28 cellular contexts compared by ENCODE assay signal in the genomic region with DNA sequence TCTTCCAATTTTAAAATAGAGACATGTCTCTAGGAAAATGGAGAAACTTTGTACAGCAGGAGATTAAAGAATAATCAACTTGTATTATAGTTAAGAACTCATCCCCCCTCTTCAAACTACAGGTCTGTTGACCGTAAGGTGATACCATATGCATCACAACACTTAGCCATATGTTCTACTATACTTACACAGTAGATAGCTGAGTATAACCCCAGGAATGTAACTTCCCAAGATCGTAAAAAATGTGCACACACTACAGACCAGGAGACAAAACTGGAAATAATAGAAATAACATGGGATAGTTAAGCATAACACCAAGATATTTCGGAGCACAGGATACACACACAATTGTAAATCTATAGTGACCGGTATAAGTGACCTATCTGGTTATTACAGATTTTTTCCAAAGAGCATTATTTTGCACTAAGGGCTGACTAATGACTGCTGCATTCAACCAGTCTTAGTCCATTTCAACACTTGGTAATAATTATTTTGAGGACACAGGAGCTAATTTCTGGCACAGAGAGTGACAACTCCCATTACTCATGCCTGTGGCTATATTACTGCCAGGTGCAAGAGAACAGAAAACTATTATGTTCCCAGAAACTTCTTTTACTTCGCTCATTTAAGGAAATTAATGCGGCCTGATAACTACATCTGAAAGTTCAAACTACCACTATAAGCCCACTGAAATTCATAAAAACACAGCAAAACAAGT. TPM values are rescaled to one million over a fixed set of nuclear protein-coding genes. Genes with fewer than 3 reads are reported as not detected.
DNase-seq lines count a peak whose midpoint lies in the region; ATAC-seq, FAIRE-seq and TF ChIP-seq lines count a peak whose summit lies in the region.
"Had no signal": no experiment of that assay in that cellular context is flagged by ENCODE, and none has a peak within 500 bp of the region (broad histone marks: within the 10 kb centered on the region; RNA-seq: fewer than 3 reads in every experiment).

No MANE protein-coding gene starts in this region.

- no peak overlapping the region for H3K27ac ChIP-seq in IMR-90 (ENCODE audit: insufficient read depth, low read length)
- no peak overlapping the region for H3K27ac ChIP-seq in left lung
- H3K27ac ChIP-seq: colonic mucosa, left ventricle myocardium inferior, neutrophil, spleen, testis had no signal

- TF ChIP-seq POLR2A in IMR-90 (IDR thresholded peaks at IDR 0.05; ENCODE audit: low read depth, low read length), result no peak

- H3K36me3 Mint-ChIP-seq in activated naive CD4-positive, alpha-beta T cell treated with anti-CD3 and anti-CD28 coated beads, Interleukin-2, amount 50 U/mL, for 24 hours, result peaks cover 8% of the 10 kb centered on the region
- H3K36me3 Mint-ChIP-seq: naive B cell had no signal

- TF ChIP-seq CTCF in IMR-90 (conservative IDR thresholded peaks at IDR 0.05; ENCODE audit: low read depth, low read length), result no peak
- TF ChIP-seq CTCF in bronchial epithelial cell (IDR thresholded peaks at IDR 0.05; ENCODE audit: insufficient read depth, low read length, severe bottlenecking), result no peak
- no peak for TF ChIP-seq CTCF in left lung (IDR thresholded peaks at IDR 0.05)

- no peak overlapping the region for H3K23ac ChIP-seq in IMR-90 (ENCODE audit: low read depth, low read length)

- peaks cover 29% of the 10 kb centered on the region for H3K4me1 Mint-ChIP-seq in activated naive CD4-positive, alpha-beta T cell treated with anti-CD3 and anti-CD28 coated beads, Interleukin-2, amount 50 U/mL, for 24 hours
- H3K4me1 Mint-ChIP-seq: activated B cell treated with CpG ODN at 0.5 μM for 24 hours; activated CD4-positive, alpha-beta T cell treated with anti-CD3 and anti-CD28 coated beads, Interleukin-2, amount 10 ng/mL, durations not matched to agents 7 days and 5 days; naive B cell had no signal

- FAIRE-seq in bronchial epithelial cell (lab: Jason Lieb, UNC), result no peak
- FAIRE-seq: astrocyte, GM12878 had no signal

- no peak overlapping the region for H2AK5ac ChIP-seq in IMR-90 (ENCODE audit: low read depth, low read length)

- no peak overlapping the region for H4K5ac ChIP-seq in IMR-90 (ENCODE audit: low read depth, low read length)

- H3K4me3 ChIP-seq in IMR-90 (ENCODE audit: insufficient read depth, low read depth, low read length) (no peak overlapping the region), bronchial epithelial cell (ENCODE audit: low read depth, low read length) (no peak overlapping the region), left lung (no peak overlapping the region)
- H3K4me3 ChIP-seq: colonic mucosa, GM12878, left ventricle myocardium inferior, spleen, testis had no signal

- H3K27ac Mint-ChIP-seq in activated naive CD4-positive, alpha-beta T cell treated with anti-CD3 and anti-CD28 coated beads, Interleukin-2, amount 50 U/mL, for 24 hours, result peak overlapping the region; percentile 47
- H3K27ac Mint-ChIP-seq: activated B cell treated with CpG ODN at 0.5 μM for 24 hours; activated CD4-positive, alpha-beta T cell treated with anti-CD3 and anti-CD28 coated beads, Interleukin-2, amount 10 ng/mL, durations not matched to agents 7 days and 5 days; CD4-positive, alpha-beta memory T cell; naive B cell; stimulated activated naive CD8-positive, alpha-beta T cell treated with anti-CD3 and anti-CD28 coated beads, Interleukin-15, Interleukin-2, amounts not matched to agents 100 ng/mL and 50 ng/mL, for 24 hours had no signal

- DNase-seq in activated naive CD4-positive, alpha-beta T cell (lab: John Stamatoyannopoulos, UW), result no peak
- DNase-seq in IMR-90 (no peak), bronchial epithelial cell (ENCODE audit: low read depth) (peak; percentile 33), NCI-H1694 (lab: John Stamatoyannopoulos, UW) (no peak), left lung (no peak)
- DNase-seq: activated B cell treated with CpG ODN at 0.5 μM for 24 hours; activated CD4-positive, alpha-beta T cell treated with anti-CD3 and anti-CD28 coated beads, Interleukin-2, amount 10 ng/mL, durations not matched to agents 7 days and 5 days; activated effector memory CD4-positive, alpha-beta T cell treated with Interleukin-2 at 50 U/mL for 16 hours; activated T-cell treated with anti-CD3 and anti-CD28 coated beads, Interleukin-2, amount 50 U/mL, for 1 hour; CD4-positive, alpha-beta memory T cell; colonic mucosa; effector CD4-positive, alpha-beta T cell; left ventricle myocardium inferior; MV-4-11; naive B cell; NCI-H1694 treated with DMSO at 0.1 percent for 48 hours; NCI-H510A; posterior cingulate gyrus; right cardiac atrium; spleen; stimulated activated CD8-positive, alpha-beta memory T cell treated with anti-CD3 and anti-CD28 coated beads, Interleukin-4, amount 100 ng/mL, for 48 hours; testis had no signal

- H3K4ac ChIP-seq in IMR-90 (ENCODE audit: low read depth, low read length), result no peak overlapping the region

- no peak overlapping the region for H2BK20ac ChIP-seq in IMR-90 (ENCODE audit: low read depth, low read length)

- dilution Hi-C loops in IMR-90 (cut with HindIII; ENCODE audit: low sequenced_read_pairs, unreplicated experiment), result no loop called here

- H3K4me2 ChIP-seq in IMR-90 (ENCODE audit: low read depth, low read length), result no peak overlapping the region

- intact Hi-C loops in IMR-90 (cut with micrococcal nuclease), result loop anchor here (10.0 kb wide), 1 partner anchor 1834 kb away; no protein-coding TSS in a partner anchor
- intact Hi-C loops in left lung (cut with DNase I), result no loop called here

- H3K4me1 ChIP-seq in IMR-90 (ENCODE audit: control insufficient read depth, insufficient read depth, low read length), result no peaks in the 10 kb centered on the region
- no peaks in the 10 kb centered on the region for H3K4me1 ChIP-seq in left lung
- H3K4me1 ChIP-seq: colonic mucosa, spleen, testis had no signal

- H3K9me3 ChIP-seq in IMR-90 (ENCODE audit: control insufficient read depth, insufficient read depth, low read length), result no peaks in the 10 kb centered on the region
- no peaks in the 10 kb centered on the region for H3K9me3 ChIP-seq in left lung
- H3K9me3 ChIP-seq: colonic mucosa, left ventricle myocardium inferior, neutrophil, spleen, testis had no signal

- no peak overlapping the region for H2AK9ac ChIP-seq in IMR-90 (replicated peaks; ENCODE audit: low read depth, low read length, poor library complexity)

- H4K8ac ChIP-seq in IMR-90 (ENCODE audit: low read depth in 2 of 2, low read length in 2 of 2), result no peak overlapping the region

- BruUV-seq in IMR-90 (replicated peaks; lab: Mats Ljungman, UMichigan), result no TSS peak

- H2BK5ac ChIP-seq in IMR-90 (ENCODE audit: low read depth, low read length, poor library complexity, severe bottlenecking), result no peak overlapping the region

- no peak overlapping the region for H4K91ac ChIP-seq in IMR-90 (ENCODE audit: insufficient read depth, low read depth, low read length)

- H3K14ac ChIP-seq in IMR-90 (replicated peaks; ENCODE audit: low read depth, low read length), result no peak overlapping the region

- no peaks in the 10 kb centered on the region for H3K9me3 Mint-ChIP-seq in activated naive CD4-positive, alpha-beta T cell treated with anti-CD3 and anti-CD28 coated beads, Interleukin-2, amount 50 U/mL, for 24 hours
- H3K9me3 Mint-ChIP-seq: activated B cell treated with CpG ODN at 0.5 μM for 24 hours; activated CD4-positive, alpha-beta T cell treated with anti-CD3 and anti-CD28 coated beads, Interleukin-2, amount 10 ng/mL, durations not matched to agents 7 days and 5 days; CD4-positive, alpha-beta memory T cell; naive B cell; stimulated activated naive CD8-positive, alpha-beta T cell treated with anti-CD3 and anti-CD28 coated beads, Interleukin-15, Interleukin-2, amounts not matched to agents 100 ng/mL and 50 ng/mL, for 24 hours had no signal

- WGBS in IMR-90 (ENCODE audit: extremely low coverage in 2 of 2, insufficient read length in 1 of 2), 2 experiments, result no CpG with 5 or more reads among the region's 6 CpGs

- H3K27me3 ChIP-seq in IMR-90 (ENCODE audit: control insufficient read depth, insufficient read depth, low read length) (peaks cover 10% of the 10 kb centered on the region), bronchial epithelial cell (ENCODE audit: control insufficient read depth, insufficient read depth, low read length) (no peaks in the 10 kb centered on the region), left lung (no peaks in the 10 kb centered on the region)
- H3K27me3 ChIP-seq: colonic mucosa, neutrophil, spleen, testis had no signal

- H3K27me3 Mint-ChIP-seq in activated naive CD4-positive, alpha-beta T cell treated with anti-CD3 and anti-CD28 coated beads, Interleukin-2, amount 50 U/mL, for 24 hours, result no peaks in the 10 kb centered on the region
- H3K27me3 Mint-ChIP-seq: activated B cell treated with CpG ODN at 0.5 μM for 24 hours; activated CD4-positive, alpha-beta T cell treated with anti-CD3 and anti-CD28 coated beads, Interleukin-2, amount 10 ng/mL, durations not matched to agents 7 days and 5 days; CD4-positive, alpha-beta memory T cell; naive B cell; stimulated activated naive CD8-positive, alpha-beta T cell treated with anti-CD3 and anti-CD28 coated beads, Interleukin-15, Interleukin-2, amounts not matched to agents 100 ng/mL and 50 ng/mL, for 24 hours had no signal

- no peak overlapping the region for H3K18ac ChIP-seq in IMR-90 (ENCODE audit: low read depth, low read length)

- no peak for TF ChIP-seq RAD21 in IMR-90 (IDR thresholded peaks at IDR 0.05; ENCODE audit: low read length)

- in situ Hi-C loops in IMR-90 (cut with MboI; ENCODE audit: low sequenced_read_pairs), result loop anchor here (10.0 to 25.0 kb wide), 2 partner anchors 184 to 1831 kb away; no protein-coding TSS in a partner anchor

- H3K9ac ChIP-seq in IMR-90 (ENCODE audit: low read depth, low read length), result no peak overlapping the region

- no peak overlapping the region for H3K4me3 Mint-ChIP-seq in activated naive CD4-positive, alpha-beta T cell treated with anti-CD3 and anti-CD28 coated beads, Interleukin-2, amount 50 U/mL, for 24 hours
- H3K4me3 Mint-ChIP-seq: activated B cell treated with CpG ODN at 0.5 μM for 24 hours; activated CD4-positive, alpha-beta T cell treated with anti-CD3 and anti-CD28 coated beads, Interleukin-2, amount 10 ng/mL, durations not matched to agents 7 days and 5 days; CD4-positive, alpha-beta memory T cell; naive B cell; stimulated activated naive CD8-positive, alpha-beta T cell treated with anti-CD3 and anti-CD28 coated beads, Interleukin-15, Interleukin-2, amounts not matched to agents 100 ng/mL and 50 ng/mL, for 24 hours had no signal

- ATAC-seq in IMR-90 (ENCODE audit: low read depth), result peak; percentile 21; the same call in 1 of the 2 replicates
- ATAC-seq in GM19467 (IDR thresholded peaks at IDR 0.05; ENCODE audit: unreplicated experiment), result no peak
- ATAC-seq in left lung, result no peak
- ATAC-seq: GM12878, right cardiac atrium had no signal

- H2BK120ac ChIP-seq in IMR-90 (ENCODE audit: low read depth, low read length), result no peak overlapping the region

- H4K20me1 ChIP-seq in IMR-90 (ENCODE audit: insufficient read depth, low read length), result no peaks in the 10 kb centered on the region

- H2AFZ ChIP-seq in IMR-90 (replicated peaks; ENCODE audit: low read length, poor library complexity), result no peak overlapping the region

- H3K56ac ChIP-seq in IMR-90 (ENCODE audit: extremely low read depth, insufficient read depth, low read length), result no peak overlapping the region

- no peaks in the 10 kb centered on the region for H3K79me1 ChIP-seq in IMR-90 (ENCODE audit: low read depth in 1 of 2, low read length in 2 of 2)

- POLR2A ChIA-PET in IMR-90 (lab: Charles Lee; ENCODE audit: unreplicated experiment), result interaction anchor here (1.3 kb wide), 1 partner anchor 13 kb away, joined by 3 read pairs; no protein-coding TSS in a partner anchor

- CTCF ChIA-PET in IMR-90 (lab: Yijun Ruan, JAX), result interaction anchor here (1.1 to 1.4 kb wide), 2 partner anchors 72 to 735 kb away, joined by 3 read pairs; no protein-coding TSS in a partner anchor

- no peaks in the 10 kb centered on the region for H3K9me1 ChIP-seq in IMR-90 (ENCODE audit: insufficient read depth, low read length)

- no peaks in the 10 kb centered on the region for H3K36me3 ChIP-seq in IMR-90 (ENCODE audit: control insufficient read depth, insufficient read depth, low read length)
- H3K36me3 ChIP-seq in bronchial epithelial cell (ENCODE audit: control insufficient read depth, insufficient read depth, low read length), result no peaks in the 10 kb centered on the region
- no peaks in the 10 kb centered on the region for H3K36me3 ChIP-seq in left lung
- H3K36me3 ChIP-seq: colonic mucosa, neutrophil, spleen had no signal

- H2BK15ac ChIP-seq in IMR-90 (ENCODE audit: low read depth, low read length), result no peak overlapping the region

RNA-seq across cellular contexts. Expression of a gene that starts 15.4 kb away (rescaled TPM):
- total RNA-seq in IMR-90 (2012; rRNA removed) (49.3 and 66.4 TPM in 2 replicates), bronchial epithelial cell (59.9 and 72.7 TPM in 2 replicates), left lung (10 to 100 TPM; 24.2 to 29.5 TPM)
- polyA plus RNA-seq in IMR-90 (2012; rRNA removed), result 19.5 and 22.1 TPM in 2 replicates
- polyA plus RNA-seq in IMR-90 (2012; cell fraction: cytosol; rRNA removed), result 17.2 and 22.4 TPM in 2 replicates
- 11.5 and 12.6 TPM in 2 replicates for polyA plus RNA-seq in IMR-90 (2012; cell fraction: nucleus; rRNA removed; ENCODE audit: low replicate concordance)
